ENCODE assay signal across 11 cellular contexts in the genomic region with DNA sequence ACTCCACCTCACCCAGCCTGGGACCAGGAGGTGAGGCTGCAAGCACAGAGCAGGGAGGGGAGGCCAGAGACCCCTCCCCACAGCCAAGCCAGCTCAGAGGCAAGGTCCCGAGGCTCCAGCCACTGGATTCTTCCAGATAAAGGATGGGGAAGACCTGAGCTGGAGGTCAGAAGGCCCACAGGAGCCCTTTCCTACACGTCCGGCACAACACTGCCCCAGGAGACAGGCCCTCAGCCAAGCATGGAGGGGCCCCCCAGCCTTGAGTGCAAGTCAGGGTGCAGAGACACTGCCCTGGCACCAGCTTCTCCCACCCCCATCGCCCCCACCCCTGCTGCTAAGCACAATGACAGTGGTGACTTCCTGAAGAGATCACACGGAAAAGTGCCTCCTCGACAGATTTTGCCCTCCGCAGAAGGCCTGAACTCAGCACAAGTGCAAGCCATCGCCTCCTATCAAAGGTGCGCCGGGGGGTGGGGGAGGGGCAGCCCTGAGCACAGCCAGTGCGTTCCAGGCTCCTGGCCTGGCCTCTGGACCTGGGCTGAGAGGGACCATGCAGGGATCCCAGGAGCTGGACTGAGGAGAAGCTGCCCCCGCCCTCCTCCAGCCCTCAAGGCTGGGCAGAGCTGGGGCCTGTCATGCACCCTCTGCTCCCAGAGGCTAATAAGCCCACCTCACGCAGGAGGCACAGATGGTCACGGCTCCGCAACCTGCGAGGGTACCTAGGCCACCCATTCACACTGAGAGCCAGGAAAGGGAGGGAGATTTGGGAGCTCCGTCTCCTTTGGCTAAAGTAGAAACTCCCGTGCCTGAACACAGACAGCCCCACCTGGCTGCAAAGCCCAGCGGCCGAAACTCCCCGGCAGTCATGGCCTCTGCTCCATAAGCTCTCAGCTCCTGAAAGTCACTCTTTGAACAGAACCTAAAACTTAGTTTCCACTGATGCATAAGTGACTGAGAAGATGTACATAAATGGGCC. TPM values are rescaled to one million over a fixed set of nuclear protein-coding genes. Genes with fewer than 3 reads are reported as not detected.
DNase-seq lines count a peak whose midpoint lies in the region; ATAC-seq and TF ChIP-seq lines count a peak whose summit lies in the region.
"Had no signal": no experiment of that assay in that cellular context is flagged by ENCODE, and none has a peak within 500 bp of the region (broad histone marks: within the 10 kb centered on the region; RNA-seq: fewer than 3 reads in every experiment).

No MANE protein-coding gene starts in this region.

- TF ChIP-seq POLR2A in stomach (IDR thresholded peaks at IDR 0.05) (no peak), testis (IDR thresholded peaks at IDR 0.05) (no peak)

- H3K27me3 ChIP-seq in iPS-20b (ENCODE audit: insufficient read depth, low read length), result peaks cover 17% of the 10 kb centered on the region
- H3K27me3 ChIP-seq in stomach, result peaks cover 0 to 19% (median 6%) of the 10 kb centered on the region in 3 donors
- no peaks in the 10 kb centered on the region for H3K27me3 ChIP-seq in testis

- TF ChIP-seq CTCF in activated B cell treated with CpG ODN at 0.5 μM for 24 hours (IDR thresholded peaks at IDR 0.05) (no peak), stomach (IDR thresholded peaks at IDR 0.05) (no peak), testis (IDR thresholded peaks at IDR 0.05) (no peak)

- peaks cover 16% of the 10 kb centered on the region; the same call in 1 of the 2 replicates for H3K4me1 ChIP-seq in iPS-20b (ENCODE audit: insufficient read depth, low read length)
- H3K4me1 ChIP-seq in stomach, result peaks cover 53 to 82% (median 78%) of the 10 kb centered on the region in 4 donors
- H3K4me1 ChIP-seq in testis, result peaks cover 41% of the 10 kb centered on the region

- POLR2A ChIA-PET in activated B cell treated with CpG ODN at 0.5 μM for 24 hours (lab: Charles Lee), result interaction anchor here (0.5 to 3.5 kb wide), 4 partner anchors 8 to 154 kb away, joined by 3 to 28 read pairs (median 12); partner anchors contain the start of genes PYCR1 and SIRT7

- H3K27ac ChIP-seq in iPS-20b (ENCODE audit: low read length), result peak overlapping the region; percentile 76
- H3K27ac ChIP-seq in stomach, result peak overlapping the region; percentile 1 to 99 (median 98)
- peak overlapping the region in 1 of 2 donors; percentile 69 for H3K27ac ChIP-seq in testis

- peak overlapping the region; percentile 55; the same call in 1 of the 2 replicates for H3K4me3 ChIP-seq in iPS-20b (ENCODE audit: low read length)
- H3K4me3 ChIP-seq in stomach, result peak overlapping the region in 2 of 4 donors; percentile 38 to 41
- no peak overlapping the region for H3K4me3 ChIP-seq in testis

- ATAC-seq in activated B cell treated with CpG ODN at 0.5 μM for 24 hours (ENCODE audit: low read depth), result no peak

- peaks cover 6% of the 10 kb centered on the region for H3K27me3 Mint-ChIP-seq in activated T-cell treated with anti-CD3 and anti-CD28 coated beads, Interleukin-2, amount 50 U/mL, for 24 hours
- peaks cover 3% of the 10 kb centered on the region for H3K27me3 Mint-ChIP-seq in activated B cell treated with CpG ODN at 0.5 μM for 24 hours

- no peak for TF ChIP-seq EP300 in stomach (IDR thresholded peaks at IDR 0.05)

- no peaks in the 10 kb centered on the region for H3K9me3 Mint-ChIP-seq in activated T-cell treated with anti-CD3 and anti-CD28 coated beads, Interleukin-2, amount 50 U/mL, for 24 hours
- H3K9me3 Mint-ChIP-seq in activated B cell treated with CpG ODN at 0.5 μM for 24 hours, result no peaks in the 10 kb centered on the region

- peaks cover 28% of the 10 kb centered on the region for H3K36me3 ChIP-seq in iPS-20b (ENCODE audit: insufficient read depth, low read depth, low read length)
- peaks cover 16 to 28% (median 26%) of the 10 kb centered on the region in 4 donors for H3K36me3 ChIP-seq in stomach
- no peaks in the 10 kb centered on the region for H3K36me3 ChIP-seq in testis (ENCODE audit: low read depth, missing control alignments)

- peaks cover 29% of the 10 kb centered on the region for H3K4me1 Mint-ChIP-seq in activated T-cell treated with anti-CD3 and anti-CD28 coated beads, Interleukin-2, amount 50 U/mL, for 24 hours (ENCODE audit: low read depth)
- peaks cover 27% of the 10 kb centered on the region for H3K4me1 Mint-ChIP-seq in activated B cell treated with CpG ODN at 0.5 μM for 24 hours

- intact Hi-C loops in activated B cell treated with CpG ODN at 0.5 μM for 24 hours (cut with micrococcal nuclease), result no loop called here
- intact Hi-C loops in stomach (cut with DNase I; ENCODE audit: low total_unique reads), result no loop called here
- intact Hi-C loops in testis (cut with DNase I; ENCODE audit: low total_unique reads), result no loop called here

- H3K9me3 ChIP-seq in iPS-20b (ENCODE audit: insufficient read depth, low read depth, low read length) (no peaks in the 10 kb centered on the region), stomach (no peaks in the 10 kb centered on the region), testis (no peaks in the 10 kb centered on the region)

- peak overlapping the region; percentile 89 for H3K4me3 Mint-ChIP-seq in activated T-cell treated with anti-CD3 and anti-CD28 coated beads, Interleukin-2, amount 50 U/mL, for 24 hours
- H3K4me3 Mint-ChIP-seq in activated B cell treated with CpG ODN at 0.5 μM for 24 hours, result peak overlapping the region; percentile 88

- 52 to 76% (median 54%) methylated on average over 6 to 21 of the region's 21 CpGs for WGBS in stomach, 5 donors
- WGBS in testis, 2 donors, result 69% methylated on average over 14 to 20 of the region's 21 CpGs

- peak overlapping the region; percentile 75; the same call in 1 of the 2 replicates for H3K9ac ChIP-seq in iPS-20b (ENCODE audit: low read depth, low read length)

- H3K27ac Mint-ChIP-seq in activated T-cell treated with anti-CD3 and anti-CD28 coated beads, Interleukin-2, amount 50 U/mL, for 24 hours, result peak overlapping the region; percentile 80
- peak overlapping the region; percentile 18 for H3K27ac Mint-ChIP-seq in activated B cell treated with CpG ODN at 0.5 μM for 24 hours

- DNase-seq in activated T-cell treated with anti-CD3 and anti-CD28 coated beads, Interleukin-2, amount 50 U/mL, for 24 hours, result no peak
- DNase-seq in activated T-cell treated with anti-CD3 and anti-CD28 coated beads, Interleukin-2, amount 50 U/mL, for 48 hours, result no peak
- DNase-seq in activated B cell treated with CpG ODN at 0.5 μM for 24 hours (no peak), stomach (no peak), testis (no peak), NCI-H526 treated with DMSO at 0.1 percent for 48 hours (lab: John Stamatoyannopoulos, UW) (no peak)
- no peak for DNase-seq in activated CD8-positive, alpha-beta memory T cell treated with anti-CD3 and anti-CD28 coated beads for 24 hours

- CTCF ChIA-PET in activated B cell treated with CpG ODN at 0.5 μM for 24 hours (lab: Charles Lee), result no interaction called here

- H3K36me3 Mint-ChIP-seq in activated T-cell treated with anti-CD3 and anti-CD28 coated beads, Interleukin-2, amount 50 U/mL, for 24 hours (ENCODE audit: low read depth), result peaks cover 34% of the 10 kb centered on the region
- H3K36me3 Mint-ChIP-seq in activated B cell treated with CpG ODN at 0.5 μM for 24 hours (ENCODE audit: low read depth), result peaks cover 19% of the 10 kb centered on the region

RNA-seq across cellular contexts. Expression of gene MAFG, which starts 2.7 kb away (rescaled TPM):
- total RNA-seq in activated B cell treated with CpG ODN at 0.5 μM for 24 hours, result 27.9 and 30.7 TPM in 2 replicates
- 10 to 100 TPM in 4 of 5 donors, 1 to 10 TPM in 1; 2.3 to 30.4 (median 20.3) TPM for total RNA-seq in stomach
- polyA plus RNA-seq in stomach, result 1 to 10 TPM; 7.2 to 8.9 (median 8.1) TPM
- 10 to 100 TPM; 31.7 to 36.9 TPM for total RNA-seq in testis
- polyA plus RNA-seq in testis (ENCODE audit: insufficient read depth, low read depth, low replicate concordance), result 21.8 TPM

RNA-seq across cellular contexts. Expression of gene SIRT7, which starts 6.9 kb away (rescaled TPM):
- total RNA-seq in activated B cell treated with CpG ODN at 0.5 μM for 24 hours, result 57.6 and 66.4 TPM in 2 replicates
- total RNA-seq in stomach, result 100 to 1,000 TPM in 1 of 5 donors, 10 to 100 TPM in 4; 22.8 to 128 (median 56.0) TPM
- polyA plus RNA-seq in stomach, result 10 to 100 TPM; 18.2 to 46.9 (median 44.1) TPM
- 10 to 100 TPM; 48.4 to 59.3 TPM for total RNA-seq in testis
- polyA plus RNA-seq in testis (ENCODE audit: insufficient read depth, low read depth, low replicate concordance), result 34.1 TPM

RNA-seq across cellular contexts. Expression of gene PYCR1, which starts 12.3 kb away (rescaled TPM):
- total RNA-seq in activated B cell treated with CpG ODN at 0.5 μM for 24 hours, result 28.5 and 37.2 TPM in 2 replicates
- 10 to 100 TPM in 3 of 5 donors, 1 to 10 TPM in 1, not detected in 1; 8.9 to 28.8 (median 15.7) TPM for total RNA-seq in stomach
- 10 to 100 TPM; 20.0 to 73.8 (median 47.4) TPM for polyA plus RNA-seq in stomach
- 10 to 100 TPM; 13.8 to 19.2 TPM for total RNA-seq in testis
- polyA plus RNA-seq in testis (ENCODE audit: insufficient read depth, low read depth, low replicate concordance), result 28.9 TPM

RNA-seq across cellular contexts. Expression of gene PCYT2, which starts 13.6 kb away (rescaled TPM):
- total RNA-seq in activated B cell treated with CpG ODN at 0.5 μM for 24 hours (40.3 and 44.1 TPM in 2 replicates), stomach (100 to 1,000 TPM in 2 of 5 donors, 10 to 100 TPM in 3; 17.5 to 119 (median 27.2) TPM), testis (100 to 1,000 TPM; 171 to 438 TPM)
- polyA plus RNA-seq in stomach (10 to 100 TPM; 39.7 to 51.7 (median 42.8) TPM), testis (ENCODE audit: insufficient read depth, low read depth, low replicate concordance) (488 TPM)

RNA-seq across cellular contexts. Expression of gene MYADML2, which starts 22.2 kb away (rescaled TPM):
- not detected in 2 replicates for total RNA-seq in activated B cell treated with CpG ODN at 0.5 μM for 24 hours
- not detected for total RNA-seq in stomach
- not detected for polyA plus RNA-seq in stomach
- total RNA-seq in testis, result under 1 TPM; 0.16 to 0.25 TPM
- 0.57 TPM for polyA plus RNA-seq in testis (ENCODE audit: insufficient read depth, low read depth, low replicate concordance)
- total RNA-seq: dermis microvascular lymphatic vessel endothelial cell, pulmonary artery endothelial cell had no signal
- polyA plus RNA-seq: urinary bladder had no signal
